ENCODE assay signal across 24 cellular contexts in the genomic region with DNA sequence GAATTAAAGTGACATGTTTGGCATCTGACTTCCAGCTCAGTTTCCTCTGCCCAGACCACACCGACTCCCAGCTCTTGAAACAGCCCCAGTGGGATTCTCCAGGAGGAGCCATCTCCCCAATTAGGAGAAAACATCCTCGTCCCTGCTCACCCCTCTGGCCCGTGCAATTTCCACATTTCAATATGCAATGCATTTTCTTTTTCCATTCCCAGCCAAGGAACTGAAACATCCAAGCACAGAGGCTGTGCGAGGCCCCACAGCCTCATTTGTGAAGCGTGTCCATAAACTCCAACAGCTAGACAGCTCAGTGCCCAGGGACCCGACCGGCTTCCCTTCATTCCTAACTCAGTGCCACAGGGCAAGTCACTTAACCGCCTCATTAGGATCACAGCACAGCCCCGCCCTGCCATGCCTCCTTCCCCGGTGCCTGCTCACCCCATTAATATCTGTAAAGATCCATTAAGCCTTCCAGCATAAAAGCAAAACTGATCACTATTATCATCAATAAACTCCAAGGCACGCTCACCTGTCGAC.
"Had no signal": no experiment of that assay in that cellular context is flagged by ENCODE, and none has a peak within 500 bp of the region (broad histone marks: within the 10 kb centered on the region; RNA-seq: fewer than 3 reads in every experiment).

No MANE protein-coding gene starts in this region.

- DNase-seq: activated B cell treated with CpG ODN at 0.5 μM for 24 hours; activated CD4-positive, alpha-beta T cell treated with anti-CD3 and anti-CD28 coated beads for 36 hours; activated CD4-positive, alpha-beta T cell treated with anti-CD3 and anti-CD28 coated beads, Interleukin-2, amount 50 U/mL, for 4 hours; activated CD8-positive, alpha-beta memory T cell treated with anti-CD3 and anti-CD28 coated beads for 24 hours; activated CD8-positive, alpha-beta memory T cell treated with anti-CD3 and anti-CD28 coated beads, Interleukin-2, amount 50 U/mL, for 4 hours; activated naive CD4-positive, alpha-beta T cell treated with anti-CD3 and anti-CD28 coated beads for 36 hours; activated naive CD8-positive, alpha-beta T cell treated with anti-CD3 and anti-CD28 coated beads, Interleukin-2, amount 10 ng/mL, durations not matched to agents 7 days and 5 days; activated T-cell treated with anti-CD3 and anti-CD28 coated beads, Interleukin-2, amount 50 U/mL, for 48 hours; amygdala; colonic mucosa; dorsolateral prefrontal cortex; effector memory CD8-positive, alpha-beta T cell; immature natural killer cell; nucleus accumbens; stimulated activated CD4-positive, alpha-beta T cell treated with anti-CD3 and anti-CD28 coated beads, Interleukin-2, amount 100 ng/mL, for 48 hours; stimulated activated CD8-positive, alpha-beta memory T cell treated with anti-CD3 and anti-CD28 coated beads, Interleukin-4, amount 100 ng/mL, for 48 hours; stimulated activated naive CD4-positive, alpha-beta T cell; T-helper 1 cell; T-helper 9 cell; testis; upper lobe of left lung had no signal

- H3K9me3 ChIP-seq: colonic mucosa, testis, upper lobe of left lung had no signal

- H3K4me3 Mint-ChIP-seq: activated B cell treated with CpG ODN at 0.5 μM for 24 hours; activated CD4-positive, alpha-beta T cell treated with anti-CD3 and anti-CD28 coated beads for 36 hours; activated naive CD4-positive, alpha-beta T cell treated with anti-CD3 and anti-CD28 coated beads for 36 hours; activated naive CD8-positive, alpha-beta T cell treated with anti-CD3 and anti-CD28 coated beads, Interleukin-2, amount 10 ng/mL, durations not matched to agents 7 days and 5 days; effector memory CD8-positive, alpha-beta T cell; immature natural killer cell; natural killer cell treated with Interleukin-12 subunit alpha and Interleukin-12 subunit beta and Interleukin-15 and Interleukin-18, amount 100 ng/mL, for 72 hours had no signal

- H2AFZ ChIP-seq: hepatocyte, parathyroid adenoma had no signal

- H3K27ac ChIP-seq: colonic mucosa, dorsolateral prefrontal cortex, hepatocyte, parathyroid adenoma, testis, upper lobe of left lung had no signal

- ATAC-seq: activated CD4-positive, alpha-beta T cell treated with anti-CD3 and anti-CD28 coated beads for 36 hours; effector memory CD8-positive, alpha-beta T cell; natural killer cell treated with Interleukin-12 subunit alpha and Interleukin-12 subunit beta and Interleukin-15 and Interleukin-18, amount 100 ng/mL, for 72 hours had no signal

- H3K4me1 ChIP-seq: colonic mucosa, parathyroid adenoma, upper lobe of left lung had no signal

- H3K27me3 ChIP-seq: colonic mucosa, hepatocyte, testis, upper lobe of left lung had no signal

- H3K36me3 ChIP-seq: colonic mucosa, upper lobe of left lung had no signal

- H3K9ac ChIP-seq: parathyroid adenoma had no signal

- H3K9me3 Mint-ChIP-seq: activated B cell treated with CpG ODN at 0.5 μM for 24 hours; activated naive CD4-positive, alpha-beta T cell treated with anti-CD3 and anti-CD28 coated beads for 36 hours; activated naive CD8-positive, alpha-beta T cell treated with anti-CD3 and anti-CD28 coated beads, Interleukin-2, amount 10 ng/mL, durations not matched to agents 7 days and 5 days; effector memory CD8-positive, alpha-beta T cell; immature natural killer cell; natural killer cell treated with Interleukin-12 subunit alpha and Interleukin-12 subunit beta and Interleukin-15 and Interleukin-18, amount 100 ng/mL, for 72 hours had no signal

- H3K36me3 Mint-ChIP-seq: activated naive CD8-positive, alpha-beta T cell treated with anti-CD3 and anti-CD28 coated beads, Interleukin-2, amount 10 ng/mL, durations not matched to agents 7 days and 5 days; immature natural killer cell; natural killer cell treated with Interleukin-12 subunit alpha and Interleukin-12 subunit beta and Interleukin-15 and Interleukin-18, amount 100 ng/mL, for 72 hours had no signal

- H3K27ac Mint-ChIP-seq: activated B cell treated with CpG ODN at 0.5 μM for 24 hours; activated CD4-positive, alpha-beta T cell treated with anti-CD3 and anti-CD28 coated beads for 36 hours; activated naive CD4-positive, alpha-beta T cell treated with anti-CD3 and anti-CD28 coated beads for 36 hours; activated naive CD8-positive, alpha-beta T cell treated with anti-CD3 and anti-CD28 coated beads, Interleukin-2, amount 10 ng/mL, durations not matched to agents 7 days and 5 days; effector memory CD8-positive, alpha-beta T cell; immature natural killer cell; natural killer cell treated with Interleukin-12 subunit alpha and Interleukin-12 subunit beta and Interleukin-15 and Interleukin-18, amount 100 ng/mL, for 72 hours had no signal

- H3K4me3 ChIP-seq: colonic mucosa, dorsolateral prefrontal cortex, hepatocyte, testis, upper lobe of left lung had no signal

- H3K79me2 ChIP-seq: hepatocyte, parathyroid adenoma had no signal
